ENCODE assay signal across 15 cellular contexts in the genomic region with DNA sequence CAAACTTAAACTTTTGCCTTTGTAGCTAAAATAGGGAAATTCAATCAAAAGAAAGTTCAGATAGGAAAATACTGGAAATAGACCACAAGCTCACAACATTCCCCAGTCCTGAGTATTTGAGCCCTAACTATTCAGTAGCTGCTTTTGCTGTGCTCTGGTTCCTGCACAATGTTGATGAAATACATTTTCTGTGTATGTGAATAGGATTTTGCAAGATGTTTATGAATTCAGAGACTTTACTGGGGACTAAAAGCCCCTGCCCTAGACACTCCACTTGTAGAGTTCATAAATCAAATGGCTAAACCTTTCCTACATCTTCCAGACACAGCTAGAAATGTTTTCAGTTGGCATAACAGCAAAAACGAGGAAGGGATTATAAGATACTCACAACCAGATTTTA.
"Had no signal": no experiment of that assay in that cellular context is flagged by ENCODE, and none has a peak within 500 bp of the region (broad histone marks: within the 10 kb centered on the region; RNA-seq: fewer than 3 reads in every experiment).

No MANE protein-coding gene starts in this region.

- H3K4me3 ChIP-seq: SJCRH30 had no signal

- H3K27ac ChIP-seq: RWPE1, SJCRH30 had no signal

- DNase-seq: KBM-7; MV-4-11; NCI-H1048; NCI-H1436 treated with DMSO at 0.1 percent for 48 hours; NCI-H1694; NCI-H187 treated with DMSO at 0.1 percent for 48 hours; NCI-H2171 treated with DMSO at 0.1 percent for 48 hours; NCI-H446 treated with DMSO at 0.1 percent for 48 hours; NCI-H524 treated with DMSO at 0.1 percent for 48 hours; NK-92 treated with Interleukin-12 subunit alpha and Interleukin-12 subunit beta, amount 100 ng/mL, for 24 hours; PC-3; SJCRH30 had no signal

- H3K9me3 ChIP-seq: SJCRH30 had no signal

- H3K27me3 ChIP-seq: SJCRH30 had no signal

- ATAC-seq: Panc1, PC-3, SK-N-SH treated with all-trans-retinoic acid at 6 μM for 48 hours had no signal

- H3K36me3 ChIP-seq: SJCRH30 had no signal
